In genomic region chr7:132109768-132110167, GRCh38 we compare ENCODE assay signal across 15 cellular contexts.
DNase-seq lines count a peak whose midpoint lies in the region; TF ChIP-seq lines count a peak whose summit lies in the region.
"Had no signal": no experiment of that assay in that cellular context is flagged by ENCODE, and none has a peak within 500 bp of the region (broad histone marks: within the 10 kb centered on the region; RNA-seq: fewer than 3 reads in every experiment).

No MANE protein-coding gene starts in this region.

- no peak overlapping the region for H3K4me3 ChIP-seq in mammary epithelial cell (replicated peaks in 1 of 3; ENCODE audit: insufficient read depth in 1 of 3, low read depth in 2 of 3, low read length in 3 of 3)
- no peak overlapping the region for H3K4me3 ChIP-seq in adipocyte (ENCODE audit: low read length)
- no peak overlapping the region for H3K4me3 ChIP-seq in CD8-positive, alpha-beta memory T cell (ENCODE audit: low read length)
- H3K4me3 ChIP-seq: HAP-1 had no signal

- H3K27me3 ChIP-seq in mammary epithelial cell (ENCODE audit: insufficient read depth, low read length) (no peaks in the 10 kb centered on the region), adipocyte (replicated peaks; ENCODE audit: control insufficient read depth, insufficient read depth, low read length) (peaks cover 7% of the 10 kb centered on the region)
- no peaks in the 10 kb centered on the region for H3K27me3 ChIP-seq in CD8-positive, alpha-beta memory T cell (ENCODE audit: insufficient read depth, low read length, poor library complexity, severe bottlenecking)

- no peak overlapping the region for H3K27ac Mint-ChIP-seq in MCF 10A (ENCODE audit: low read depth, unreplicated experiment)
- no peak overlapping the region for H3K27ac Mint-ChIP-seq in CD8-positive, alpha-beta memory T cell
- H3K27ac Mint-ChIP-seq: CD4-positive, alpha-beta memory T cell; HFFc6 had no signal

- H3K9ac ChIP-seq in mammary epithelial cell (ENCODE audit: insufficient read depth, low read length) (no peak overlapping the region), adipocyte (ENCODE audit: low read length) (no peak overlapping the region)

- no peaks in the 10 kb centered on the region for H3K4me1 ChIP-seq in mammary epithelial cell (ENCODE audit: insufficient read depth, low read length)
- no peaks in the 10 kb centered on the region for H3K4me1 ChIP-seq in adipocyte (ENCODE audit: control insufficient read depth, insufficient read depth, low read length)
- no peaks in the 10 kb centered on the region for H3K4me1 ChIP-seq in CD8-positive, alpha-beta memory T cell (ENCODE audit: insufficient read depth, low read length)
- H3K4me1 ChIP-seq: Caco-2, HAP-1 had no signal

- DNase-seq in mammary epithelial cell = peak; percentile 19
- DNase-seq in MCF 10A (ENCODE audit: unreplicated experiment) = no peak
- peak; percentile 28 for DNase-seq in adipocyte (ENCODE audit: low read depth)
- peak; percentile 26 for DNase-seq in epithelial cell of prostate (ENCODE audit: low read depth, low spot score)
- DNase-seq in stimulated activated CD4-positive, alpha-beta T cell treated with anti-CD3 and anti-CD28 coated beads, Interleukin-2, amount 100 ng/mL, for 48 hours = no peak
- no peak for DNase-seq in NCI-H2171 (lab: John Stamatoyannopoulos, UW)
- no peak for DNase-seq in CD8-positive, alpha-beta memory T cell
- DNase-seq: C1 segment of cervical spinal cord; Caco-2; CD4-positive, alpha-beta memory T cell; DMS153; DND-41; GOT3; HFFc6 had no signal

- CTCF ChIA-PET in mammary epithelial cell (lab: Charles Lee; ENCODE audit: low non-redundant PET) = no interaction called here
- CTCF ChIA-PET in MCF 10A (lab: Yijun Ruan, JAX) = interaction anchor here (0.6 kb wide), 1 partner anchor 415 kb away, joined by 3 read pairs; no protein-coding TSS in a partner anchor
- CTCF ChIA-PET in CD8-positive, alpha-beta memory T cell (lab: Charles Lee) = no interaction called here

- no peaks in the 10 kb centered on the region for H3K9me3 Mint-ChIP-seq in MCF 10A (ENCODE audit: unreplicated experiment)
- no peaks in the 10 kb centered on the region for H3K9me3 Mint-ChIP-seq in CD8-positive, alpha-beta memory T cell
- H3K9me3 Mint-ChIP-seq: HFFc6 had no signal

- no peaks in the 10 kb centered on the region for H3K27me3 Mint-ChIP-seq in MCF 10A (ENCODE audit: insufficient read depth, unreplicated experiment)
- peaks cover 4 to 24% of the 10 kb centered on the region in 2 donors for H3K27me3 Mint-ChIP-seq in CD8-positive, alpha-beta memory T cell

- TF ChIP-seq CTCF in mammary epithelial cell (conservative IDR thresholded peaks at IDR 0.05 in 1 of 2, IDR thresholded peaks at IDR 0.05 in 1 of 2; ENCODE audit: extremely low read depth in 1 of 2, insufficient read depth in 1 of 2, low read depth in 1 of 2, low read length in 2 of 2) = no peak
- no peak for TF ChIP-seq CTCF in MCF 10A (IDR thresholded peaks at IDR 0.05; ENCODE audit: unreplicated experiment)

- POLR2A ChIA-PET in MCF 10A (lab: Yijun Ruan, JAX) = interaction anchor here (0.7 kb wide), 1 partner anchor 593 kb away, joined by 3 read pairs; no protein-coding TSS in a partner anchor
- POLR2A ChIA-PET in CD8-positive, alpha-beta memory T cell (lab: Charles Lee) = no interaction called here

- no peaks in the 10 kb centered on the region for H3K9me3 ChIP-seq in mammary epithelial cell (replicated peaks; ENCODE audit: insufficient read depth, low read length)
- H3K9me3 ChIP-seq in adipocyte (ENCODE audit: control insufficient read depth, low read length) = no peaks in the 10 kb centered on the region
- no peaks in the 10 kb centered on the region for H3K9me3 ChIP-seq in CD8-positive, alpha-beta memory T cell (ENCODE audit: low read length)
- H3K9me3 ChIP-seq: Caco-2, HAP-1 had no signal

- BruUV-seq in mammary epithelial cell (replicated peaks; lab: Mats Ljungman, UMichigan) = no TSS peak
- no TSS peak for BruUV-seq in MCF 10A (replicated peaks; lab: Mats Ljungman, UMichigan)

- H3K27ac ChIP-seq in mammary epithelial cell (ENCODE audit: insufficient read depth, low read depth, low read length) = no peak overlapping the region
- H3K27ac ChIP-seq in epithelial cell of prostate = no peak overlapping the region
- no peak overlapping the region for H3K27ac ChIP-seq in CD8-positive, alpha-beta memory T cell (ENCODE audit: low read depth, low read length)

- WGBS in mammary epithelial cell (ENCODE audit: low coverage, missing lambda C conversion rate) = no CpG with 5 or more reads among the region's 1 CpG

- H3K36me3 Mint-ChIP-seq in MCF 10A (ENCODE audit: insufficient read depth, unreplicated experiment) = no peaks in the 10 kb centered on the region
- no peaks in the 10 kb centered on the region for H3K36me3 Mint-ChIP-seq in CD8-positive, alpha-beta memory T cell
- H3K36me3 Mint-ChIP-seq: CD4-positive, alpha-beta memory T cell had no signal

- H3K36me3 ChIP-seq in mammary epithelial cell (ENCODE audit: insufficient read depth, low read length) (no peaks in the 10 kb centered on the region), adipocyte (ENCODE audit: control insufficient read depth, insufficient read depth, low read length, severe bottlenecking) (no peaks in the 10 kb centered on the region)
- no peaks in the 10 kb centered on the region for H3K36me3 ChIP-seq in CD8-positive, alpha-beta memory T cell (ENCODE audit: insufficient read depth, low read length)
- H3K36me3 ChIP-seq: HAP-1 had no signal

- H3K4me2 ChIP-seq in mammary epithelial cell (ENCODE audit: insufficient read depth, low read depth, low read length) = no peak overlapping the region

- in situ Hi-C loops in mammary epithelial cell (cut with MboI; ENCODE audit: low sequenced_read_pairs in 2 of 2) = no loop called here

- intact Hi-C loops in mammary epithelial cell (cut with micrococcal nuclease) (no loop called here), MCF 10A (cut with micrococcal nuclease) (no loop called here)

- no peaks in the 10 kb centered on the region for H3K4me1 Mint-ChIP-seq in MCF 10A (ENCODE audit: insufficient read depth, unreplicated experiment)
- H3K4me1 Mint-ChIP-seq in CD8-positive, alpha-beta memory T cell = no peaks in the 10 kb centered on the region
- H3K4me1 Mint-ChIP-seq: CD4-positive, alpha-beta memory T cell had no signal

- H3K4me3 Mint-ChIP-seq in MCF 10A (ENCODE audit: unreplicated experiment) = no peak overlapping the region
- no peak overlapping the region for H3K4me3 Mint-ChIP-seq in CD8-positive, alpha-beta memory T cell
- H3K4me3 Mint-ChIP-seq: CD4-positive, alpha-beta memory T cell; HFFc6 had no signal

- H3K79me2 ChIP-seq in mammary epithelial cell (ENCODE audit: insufficient read depth, low read length) = no peaks in the 10 kb centered on the region

- dilution Hi-C loops in mammary epithelial cell (cut with HindIII; ENCODE audit: low sequenced_read_pairs) = no loop called here

- H4K20me1 ChIP-seq in mammary epithelial cell (ENCODE audit: insufficient read depth, low read length) = no peaks in the 10 kb centered on the region

- no peak overlapping the region for H2AFZ ChIP-seq in mammary epithelial cell (ENCODE audit: low read depth, low read length)

Comparison
In these comparisons a context has a peak if more than half of its experiments do, and no peak if none do; other contexts are left out.
1. DNase-seq: peak in mammary epithelial cell (single experiment), adipocyte (single experiment) and epithelial cell of prostate (single experiment); none in MCF 10A (single experiment), stimulated activated CD4-positive, alpha-beta T cell treated with anti-CD3 and anti-CD28 coated beads, Interleukin-2, amount 100 ng/mL, for 48 hours (0 of 2), NCI-H2171 (single experiment) and CD8-positive, alpha-beta memory T cell (0 of 5).